In the genomic region with DNA sequence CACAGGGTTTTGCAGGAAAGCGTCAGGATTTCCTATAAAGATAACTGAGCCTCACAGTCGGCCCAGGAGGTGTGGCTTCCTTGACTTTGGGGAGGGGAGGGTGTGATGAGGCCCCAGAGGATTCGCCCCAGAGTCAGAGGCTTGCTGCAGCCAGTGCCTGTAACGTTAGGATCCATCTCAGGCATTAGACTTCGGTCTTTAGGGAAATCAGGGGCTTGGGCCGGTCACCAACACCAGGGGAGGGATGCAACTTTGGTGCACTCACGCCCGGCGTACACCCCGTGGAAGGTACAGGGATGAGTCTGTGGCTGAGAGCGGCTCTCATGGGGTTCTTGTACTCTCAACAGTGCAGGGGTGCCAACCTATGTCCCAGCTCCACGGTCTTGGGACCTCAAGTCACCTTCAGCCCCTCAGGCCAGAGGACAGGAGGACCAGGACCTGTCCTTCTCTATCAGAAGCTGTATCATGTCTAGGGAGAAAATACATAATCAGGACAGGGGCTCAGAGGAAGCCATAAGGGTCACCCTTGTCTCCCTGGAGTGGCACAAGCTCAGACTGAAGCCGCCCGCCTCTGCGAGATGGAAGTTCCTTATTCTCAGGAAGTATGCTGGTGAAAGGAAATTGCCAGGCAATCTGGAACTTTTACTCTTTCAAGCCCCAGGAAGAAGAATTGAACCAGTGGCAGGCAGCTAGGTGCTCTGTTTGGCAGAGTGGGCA, we compare ENCODE assay signal across 1 cellular context.
TF ChIP-seq lines count a peak whose summit lies in the region.

No MANE protein-coding gene starts in this region.

TF ChIP-seq in WTC11, 78 proteins besides CTCF, POLR2A, EP300 and RAD21 (continued from another document):
- TF ChIP-seq, protein P1, sequence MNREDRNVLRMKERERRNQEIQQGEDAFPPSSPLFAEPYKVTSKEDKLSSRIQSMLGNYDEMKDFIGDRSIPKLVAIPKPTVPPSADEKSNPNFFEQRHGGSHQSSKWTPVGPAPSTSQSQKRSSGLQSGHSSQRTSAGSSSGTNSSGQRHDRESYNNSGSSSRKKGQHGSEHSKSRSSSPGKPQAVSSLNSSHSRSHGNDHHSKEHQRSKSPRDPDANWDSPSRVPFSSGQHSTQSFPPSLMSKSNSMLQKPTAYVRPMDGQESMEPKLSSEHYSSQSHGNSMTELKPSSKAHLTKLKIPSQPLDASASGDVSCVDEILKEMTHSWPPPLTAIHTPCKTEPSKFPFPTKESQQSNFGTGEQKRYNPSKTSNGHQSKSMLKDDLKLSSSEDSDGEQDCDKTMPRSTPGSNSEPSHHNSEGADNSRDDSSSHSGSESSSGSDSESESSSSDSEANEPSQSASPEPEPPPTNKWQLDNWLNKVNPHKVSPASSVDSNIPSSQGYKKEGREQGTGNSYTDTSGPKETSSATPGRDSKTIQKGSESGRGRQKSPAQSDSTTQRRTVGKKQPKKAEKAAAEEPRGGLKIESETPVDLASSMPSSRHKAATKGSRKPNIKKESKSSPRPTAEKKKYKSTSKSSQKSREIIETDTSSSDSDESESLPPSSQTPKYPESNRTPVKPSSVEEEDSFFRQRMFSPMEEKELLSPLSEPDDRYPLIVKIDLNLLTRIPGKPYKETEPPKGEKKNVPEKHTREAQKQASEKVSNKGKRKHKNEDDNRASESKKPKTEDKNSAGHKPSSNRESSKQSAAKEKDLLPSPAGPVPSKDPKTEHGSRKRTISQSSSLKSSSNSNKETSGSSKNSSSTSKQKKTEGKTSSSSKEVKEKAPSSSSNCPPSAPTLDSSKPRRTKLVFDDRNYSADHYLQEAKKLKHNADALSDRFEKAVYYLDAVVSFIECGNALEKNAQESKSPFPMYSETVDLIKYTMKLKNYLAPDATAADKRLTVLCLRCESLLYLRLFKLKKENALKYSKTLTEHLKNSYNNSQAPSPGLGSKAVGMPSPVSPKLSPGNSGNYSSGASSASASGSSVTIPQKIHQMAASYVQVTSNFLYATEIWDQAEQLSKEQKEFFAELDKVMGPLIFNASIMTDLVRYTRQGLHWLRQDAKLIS (CRISPR knock-in tag; IDR thresholded peaks at IDR 0.05; ENCODE audit: borderline replicate concordance) = no peak
- TF ChIP-seq HMGA2 (CRISPR knock-in tag; IDR thresholded peaks at IDR 0.05) = no peak
- no peak for TF ChIP-seq ATF1 (CRISPR knock-in tag; IDR thresholded peaks at IDR 0.05)
- TF ChIP-seq SOX15 (CRISPR knock-in tag; IDR thresholded peaks at IDR 0.05) = no peak
TF ChIP-seq in WTC11: peak in this region for 1.
